Comparison of ENCODE assay signal across 29 cellular contexts in the genomic region with DNA sequence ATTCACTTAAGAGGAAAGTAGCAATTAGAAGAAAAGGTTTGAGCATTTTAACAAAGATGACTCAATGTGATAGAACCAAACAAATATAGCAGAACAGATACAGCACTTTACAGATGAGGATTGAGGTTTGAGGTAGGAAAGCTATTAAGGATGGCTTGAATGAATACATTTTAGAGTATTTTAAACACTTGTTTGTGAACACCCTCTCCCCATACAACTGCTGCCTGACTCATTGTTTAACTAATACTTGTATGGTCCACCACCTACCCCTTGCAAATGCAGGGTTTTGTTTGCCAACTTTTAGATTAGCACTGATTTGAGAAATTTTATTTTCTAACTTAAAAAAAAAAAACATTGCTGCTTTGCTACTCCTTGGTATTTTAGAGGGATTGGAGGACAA.
A peak's percentile ranks its signal among the peaks of the same experiment; 100 is the strongest.
DNase-seq lines count a peak whose midpoint lies in the region; ATAC-seq and TF ChIP-seq lines count a peak whose summit lies in the region.
"Had no signal": no experiment of that assay in that cellular context is flagged by ENCODE, and none has a peak within 500 bp of the region (broad histone marks: within the 10 kb centered on the region; RNA-seq: fewer than 3 reads in every experiment).

No MANE protein-coding gene starts in this region.

- no peak overlapping the region for H3K4me3 ChIP-seq in PC-3 (ENCODE audit: low read length)
- H3K4me3 ChIP-seq: A549; BLaER1; BLaER1 treated with 17β-estradiol and CSF1 and Interleukin-3, amounts not matched to agents 10 nM and 100 nM had no signal

- H3F3A ChIP-seq in PC-3 (ENCODE audit: low read length, unreplicated experiment): no peaks in the 10 kb centered on the region

- H4K20me1 ChIP-seq in PC-3 (ENCODE audit: low read length): no peaks in the 10 kb centered on the region
- H4K20me1 ChIP-seq: BLaER1; BLaER1 treated with 17β-estradiol and CSF1 and Interleukin-3, amounts not matched to agents 10 nM and 100 nM had no signal

- peak; percentile 15 for DNase-seq in Ammon's horn (ENCODE audit: low spot score)
- DNase-seq in PC-3: peak; percentile 26
- DNase-seq in ecto neural progenitor cell (ENCODE audit: low spot score): no peak
- DNase-seq in NOMO-1 treated with DMSO at 0.1 percent for 48 hours (lab: John Stamatoyannopoulos, UW; ENCODE audit: unreplicated experiment): no peak
- DNase-seq: 8988T; ACHN; AML-193; BE2C; C1 segment of cervical spinal cord; Caco-2; Calu3; CD4-positive, alpha-beta memory T cell; CD4-positive, alpha-beta T cell; CD4-positive, CD25-positive, alpha-beta regulatory T cell; CD8-positive, alpha-beta memory T cell; CD8-positive, alpha-beta T cell; COR-L47; DMS 273 treated with DMSO at 0.1 percent for 48 hours; DMS153; DMS53; DMS79; DMS79 treated with DMSO at 0.1 percent for 48 hours; DND-41; EL had no signal

- H3K4me1 ChIP-seq in PC-3 (ENCODE audit: insufficient read depth, low read length): no peaks in the 10 kb centered on the region; the same call in 1 of the 2 replicates
- H3K4me1 ChIP-seq: A549; BE2C; BLaER1; BLaER1 treated with 17β-estradiol and CSF1 and Interleukin-3, amounts not matched to agents 10 nM and 100 nM; Caco-2 had no signal

- H3K27me3 ChIP-seq in PC-3 (ENCODE audit: low read length): no peaks in the 10 kb centered on the region
- H3K27me3 ChIP-seq: BE2C; BLaER1; BLaER1 treated with 17β-estradiol and CSF1 and Interleukin-3, amounts not matched to agents 10 nM and 100 nM had no signal

- no peak overlapping the region for H2AFZ ChIP-seq in PC-3 (ENCODE audit: low read length)

- no peak overlapping the region for H3K4me2 ChIP-seq in PC-3 (ENCODE audit: low read length)
- H3K4me2 ChIP-seq: A549; BLaER1; BLaER1 treated with 17β-estradiol and CSF1 and Interleukin-3, amounts not matched to agents 10 nM and 100 nM had no signal

- no peaks in the 10 kb centered on the region for H3K9me2 ChIP-seq in PC-3 (replicated peaks; ENCODE audit: low read length)

- intact Hi-C loops in PC-3 (cut with micrococcal nuclease): no loop called here

- TF ChIP-seq CTCF in PC-3 (conservative IDR thresholded peaks at IDR 0.05; ENCODE audit: low read depth, low read length): no peak

- H3K9me3 ChIP-seq in PC-3 (ENCODE audit: low read length): no peaks in the 10 kb centered on the region
- H3K9me3 ChIP-seq: A549; BE2C; BLaER1; BLaER1 treated with 17β-estradiol and CSF1 and Interleukin-3, amounts not matched to agents 10 nM and 100 nM; Caco-2 had no signal

- H3K27ac ChIP-seq in PC-3 (ENCODE audit: low read length): no peak overlapping the region
- H3K27ac ChIP-seq: 22Rv1; A549; BLaER1; BLaER1 treated with 17β-estradiol and CSF1 and Interleukin-3, amounts not matched to agents 10 nM and 100 nM; C4-2B had no signal

- H3K36me3 ChIP-seq in PC-3 (ENCODE audit: low read depth, low read length): no peaks in the 10 kb centered on the region
- H3K36me3 ChIP-seq: BE2C; BLaER1; BLaER1 treated with 17β-estradiol and CSF1 and Interleukin-3, amounts not matched to agents 10 nM and 100 nM had no signal

- POLR2A ChIA-PET in PC-3 (lab: Charles Lee; ENCODE audit: unreplicated experiment): interaction anchor here (0.6 to 0.7 kb wide), 3 partner anchors 8 to 1266 kb away, joined by 3 to 5 read pairs (median 3); no protein-coding TSS in a partner anchor

- BruUV-seq in PC-3 (replicated peaks; lab: Mats Ljungman, UMichigan): no TSS peak

- CTCF ChIA-PET in PC-3 (lab: Charles Lee): no interaction called here

- H3K9ac ChIP-seq in PC-3 (ENCODE audit: low read length): no peak overlapping the region
- H3K9ac ChIP-seq: BLaER1; BLaER1 treated with 17β-estradiol and CSF1 and Interleukin-3, amounts not matched to agents 10 nM and 100 nM had no signal

- no peaks in the 10 kb centered on the region for H3K79me2 ChIP-seq in PC-3 (ENCODE audit: low read length)

- peak; percentile 98 for ATAC-seq in PC-3
- ATAC-seq: A549; CD8-positive, alpha-beta T cell had no signal

Comparison
In these comparisons a context has a peak if more than half of its experiments do, and no peak if none do; other contexts are left out.
1. DNase-seq: peak in Ammon's horn (single experiment) and PC-3 (single experiment); none in ecto neural progenitor cell (single experiment) and NOMO-1 treated with DMSO at 0.1 percent for 48 hours (single experiment).